ENCODE assay signal across 9 cellular contexts in the genomic region with DNA sequence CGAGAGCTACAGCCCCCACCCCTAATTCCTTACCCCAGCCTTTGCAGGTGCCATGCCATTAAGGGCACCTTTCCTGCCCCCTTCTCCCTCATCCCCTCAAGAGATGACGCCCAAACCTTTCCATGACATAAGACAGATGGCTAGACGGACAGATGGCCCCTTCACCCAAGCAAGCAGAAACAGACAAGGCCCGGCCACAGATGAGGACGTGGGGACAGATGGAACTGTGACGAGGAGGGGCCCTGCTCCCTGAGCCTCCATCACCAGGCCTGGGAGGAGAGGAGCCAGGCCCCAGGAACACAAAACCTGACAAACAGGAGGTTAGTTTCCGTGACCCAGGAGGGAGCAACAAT. TPM values are rescaled to one million over a fixed set of nuclear protein-coding genes. Genes with fewer than 3 reads are reported as not detected.
A peak's percentile ranks its signal among the peaks of the same experiment; 100 is the strongest.
DNase-seq lines count a peak whose midpoint lies in the region; TF ChIP-seq lines count a peak whose summit lies in the region.
"Had no signal": no experiment of that assay in that cellular context is flagged by ENCODE, and none has a peak within 500 bp of the region (broad histone marks: within the 10 kb centered on the region; RNA-seq: fewer than 3 reads in every experiment).

No MANE protein-coding gene starts in this region.

- H3K4me3 ChIP-seq in BLaER1: no peak overlapping the region
- peak overlapping the region in 1 of 4 donors; percentile 53 for H3K4me3 ChIP-seq in Peyer's patch
- no peak overlapping the region for H3K4me3 ChIP-seq in ovary

- peaks cover 4% of the 10 kb centered on the region for H3K36me3 Mint-ChIP-seq in endothelial cell (ENCODE audit: low read depth, unreplicated experiment)

- H3K4me1 Mint-ChIP-seq in endothelial cell (ENCODE audit: unreplicated experiment): peaks cover 15% of the 10 kb centered on the region

- H3K9me3 Mint-ChIP-seq in endothelial cell (ENCODE audit: unreplicated experiment): no peaks in the 10 kb centered on the region

- no peak overlapping the region for H3K9ac ChIP-seq in BLaER1

- no peak for TF ChIP-seq EP300 in ovary (IDR thresholded peaks at IDR 0.05)

- no peak overlapping the region for H3K27ac ChIP-seq in BLaER1
- peak overlapping the region; percentile 25 to 88 (median 62) for H3K27ac ChIP-seq in Peyer's patch
- peak overlapping the region; percentile 43 to 49 for H3K27ac ChIP-seq in ovary

- peak overlapping the region; percentile 47 for H3K4me3 Mint-ChIP-seq in endothelial cell (ENCODE audit: unreplicated experiment)

- H3K27me3 ChIP-seq in BLaER1: peaks cover 29% of the 10 kb centered on the region
- no peaks in the 10 kb centered on the region for H3K27me3 ChIP-seq in Peyer's patch
- H3K27me3 ChIP-seq in ovary: no peaks in the 10 kb centered on the region

- H3K4me1 ChIP-seq in BLaER1 (peaks cover 65% of the 10 kb centered on the region), Peyer's patch (peaks cover 0 to 48% (median 2%) of the 10 kb centered on the region in 4 donors), ovary (ENCODE audit: insufficient read depth) (peaks cover 18% of the 10 kb centered on the region)

- peak overlapping the region; percentile 67 for H3K4me2 ChIP-seq in BLaER1

- intact Hi-C loops in ovary (cut with DNase I): loop anchor here in 3 of 4 donors (2.0 to 10.0 kb wide), 6 partner anchors 43 to 395 kb away; no protein-coding TSS in a partner anchor

- TF ChIP-seq CTCF in Peyer's patch (IDR thresholded peaks at IDR 0.05): no peak
- TF ChIP-seq CTCF in endothelial cell (IDR thresholded peaks at IDR 0.05; ENCODE audit: unreplicated experiment): no peak
- TF ChIP-seq CTCF in ovary (IDR thresholded peaks at IDR 0.05): no peak

- peaks cover 11% of the 10 kb centered on the region for H3K27me3 Mint-ChIP-seq in endothelial cell (ENCODE audit: unreplicated experiment)

- 72 to 76% (median 73%) methylated on average over 7 of the region's 7 CpGs for WGBS in ovary, 3 donors

- H3K9me3 ChIP-seq in BLaER1 (no peaks in the 10 kb centered on the region), Peyer's patch (no peaks in the 10 kb centered on the region), ovary (no peaks in the 10 kb centered on the region)

- H4K20me1 ChIP-seq in BLaER1: no peaks in the 10 kb centered on the region

- H3K27ac Mint-ChIP-seq in endothelial cell (ENCODE audit: unreplicated experiment): no peak overlapping the region
- H3K27ac Mint-ChIP-seq: activated CD8-positive, alpha-beta T cell treated with anti-CD3 and anti-CD28 coated beads, Interleukin-2, amount 10 ng/mL, durations not matched to agents 7 days and 5 days had no signal

- H3K36me3 ChIP-seq in BLaER1 (no peaks in the 10 kb centered on the region), Peyer's patch (no peaks in the 10 kb centered on the region), ovary (no peaks in the 10 kb centered on the region)

- TF ChIP-seq POLR2A in Peyer's patch (IDR thresholded peaks at IDR 0.05) (no peak), ovary (IDR thresholded peaks at IDR 0.05) (no peak)

- DNase-seq in Peyer's patch (no peak), endothelial cell (ENCODE audit: low spot score) (no peak), ovary (no peak), CD1c-positive myeloid dendritic cell (ENCODE audit: extremely low spot score) (no peak), NCI-H345 (lab: John Stamatoyannopoulos, UW) (no peak), NCI-H1105 (lab: John Stamatoyannopoulos, UW) (no peak), epidermal melanocyte (ENCODE audit: insufficient read length, low spot score) (no peak)

RNA-seq across cellular contexts. Expression of gene PEF1, which starts 24.7 kb away (rescaled TPM):
- 100 to 1,000 TPM in 1 of 4 donors, 10 to 100 TPM in 3; 49.5 to 116 (median 59.8) TPM for total RNA-seq in Peyer's patch
- 70.9 TPM for total RNA-seq in endothelial cell (ENCODE audit: unreplicated experiment)
- 10 to 100 TPM; 31.7 to 65.2 (median 59.9) TPM for total RNA-seq in ovary
- 10 to 100 TPM; 54.3 to 58.2 TPM for polyA plus RNA-seq in ovary

RNA-seq across cellular contexts. Expression of gene COL16A1, which starts 34.4 kb away (rescaled TPM):
- total RNA-seq in Peyer's patch (100 to 1,000 TPM in 1 of 4 donors, 10 to 100 TPM in 3; 18.2 to 201 (median 58.3) TPM), endothelial cell (ENCODE audit: unreplicated experiment) (5.3 TPM), ovary (100 to 1,000 TPM in 5 of 7 donors, 10 to 100 TPM in 2; 64.4 to 237 (median 157) TPM)
- 100 to 1,000 TPM in 1 of 2 donors, 10 to 100 TPM in 1; 19.8 to 194 TPM for polyA plus RNA-seq in ovary
- total RNA-seq: activated CD8-positive, alpha-beta T cell treated with anti-CD3 and anti-CD28 coated beads, Interleukin-2, amount 10 ng/mL, durations not matched to agents 7 days and 5 days had no signal

RNA-seq across cellular contexts. Expression of gene HCRTR1, which starts 51.9 kb away (rescaled TPM):
- not detected for total RNA-seq in Peyer's patch
- not detected for total RNA-seq in endothelial cell (ENCODE audit: unreplicated experiment)
- total RNA-seq in ovary: not detected
- not detected for polyA plus RNA-seq in ovary
- total RNA-seq: activated CD8-positive, alpha-beta T cell treated with anti-CD3 and anti-CD28 coated beads, Interleukin-2, amount 10 ng/mL, durations not matched to agents 7 days and 5 days had no signal
